ENCODE assay signal across 37 cellular contexts in the genomic region with DNA sequence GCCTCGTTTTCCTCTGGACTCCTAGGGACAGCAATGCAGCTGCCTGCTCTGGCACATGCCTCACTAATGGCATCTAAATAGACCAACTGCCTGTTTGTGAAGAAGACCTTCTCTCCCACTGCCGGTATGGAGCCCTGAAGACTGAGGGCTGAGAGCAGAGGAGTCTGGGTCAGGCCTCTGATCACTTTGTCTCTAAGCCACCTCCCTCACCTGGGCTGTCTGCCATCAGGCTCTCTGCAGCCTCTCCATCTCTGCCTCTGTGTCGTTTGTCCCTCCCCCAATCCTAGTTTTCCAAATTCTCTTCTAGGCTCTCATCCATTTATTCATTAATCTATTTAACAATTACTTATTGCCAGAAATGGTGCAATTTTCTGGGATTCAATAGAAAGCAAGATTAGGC. TPM values are rescaled to one million over a fixed set of nuclear protein-coding genes. Genes with fewer than 3 reads are reported as not detected.
"Had no signal": no experiment of that assay in that cellular context is flagged by ENCODE, and none has a peak within 500 bp of the region (broad histone marks: within the 10 kb centered on the region; RNA-seq: fewer than 3 reads in every experiment).

No MANE protein-coding gene starts in this region.

- H3K27me3 ChIP-seq: adrenal gland, ascending aorta, body of pancreas, brain microvascular endothelial cell, breast epithelium, cardiac muscle cell had no signal

- H3K4me3 ChIP-seq: adrenal gland, ascending aorta, body of pancreas, breast epithelium, cardiac muscle cell had no signal

- H3K27ac ChIP-seq: adrenal gland, ascending aorta, body of pancreas, brain microvascular endothelial cell, breast epithelium, cardiac muscle cell had no signal

- DNase-seq: activated effector memory CD4-positive, alpha-beta T cell treated with anti-CD3 and anti-CD28 coated beads, Interleukin-2, amount 50 U/mL, for 16 hours; activated effector memory CD4-positive, alpha-beta T cell treated with Interleukin-2 at 50 U/mL for 16 hours; activated gamma-delta T cell; activated gamma-delta T cell treated with Interleukin-2 at 50 U/mL for 16 hours; activated naive CD4-positive, alpha-beta T cell; activated naive CD4-positive, alpha-beta T cell treated with anti-CD3 and anti-CD28 coated beads for 36 hours; activated naive CD4-positive, alpha-beta T cell treated with anti-CD3 and anti-CD28 coated beads, Interleukin-2, amount 10 ng/mL, durations not matched to agents 7 days and 5 days; activated naive CD4-positive, alpha-beta T cell treated with anti-CD3 and anti-CD28 coated beads, Interleukin-2, amount 50 U/mL, for 16 hours; activated naive CD4-positive, alpha-beta T cell treated with Interleukin-2 at 50 U/mL for 16 hours; activated naive CD8-positive, alpha-beta T cell treated with anti-CD3 and anti-CD28 coated beads for 36 hours; activated naive CD8-positive, alpha-beta T cell treated with anti-CD3 and anti-CD28 coated beads, Interleukin-2, amount 10 ng/mL, durations not matched to agents 7 days and 5 days; activated naive CD8-positive, alpha-beta T cell treated with anti-CD3 and anti-CD28 coated beads, Interleukin-2, amount 50 U/mL, for 24 hours; activated T-cell treated with anti-CD3 and anti-CD28 coated beads, Interleukin-2, amount 50 U/mL, for 1 hour; activated T-cell treated with anti-CD3 and anti-CD28 coated beads, Interleukin-2, amount 50 U/mL, for 24 hours; activated T-cell treated with anti-CD3 and anti-CD28 coated beads, Interleukin-2, amount 50 U/mL, for 4 hours; activated T-cell treated with anti-CD3 and anti-CD28 coated beads, Interleukin-2, amount 50 U/mL, for 48 hours; activated T-cell treated with anti-CD3 and anti-CD28 coated beads, Interleukin-2, amount 50 U/mL, for 72 hours; adrenal gland; amniotic stem cell; amygdala; anterior cingulate cortex; aorta; body of pancreas; brain microvascular endothelial cell; caudate nucleus; central memory CD4-positive, alpha-beta T cell; cerebellar nuclear complex had no signal

- ATAC-seq: activated naive CD4-positive, alpha-beta T cell treated with anti-CD3 and anti-CD28 coated beads, Interleukin-2, amount 50 U/mL, for 72 hours; activated naive CD8-positive, alpha-beta T cell treated with anti-CD3 and anti-CD28 coated beads, Interleukin-2, amount 50 U/mL, for 24 hours; activated T-cell treated with anti-CD3 and anti-CD28 coated beads, Interleukin-2, amount 50 U/mL, for 4 hours; activated T-cell treated with anti-CD3 and anti-CD28 coated beads, Interleukin-2, amount 50 U/mL, for 72 hours; activated T-helper 17 cell treated with anti-CD3 and anti-CD28 coated beads, Interleukin-2, amount 50 U/mL, for 72 hours; body of pancreas had no signal

- H3K36me3 ChIP-seq: adrenal gland, ascending aorta, brain microvascular endothelial cell, breast epithelium, cardiac muscle cell had no signal

- H3K4me1 ChIP-seq: adrenal gland, ascending aorta, body of pancreas, breast epithelium had no signal

- H3K9me3 ChIP-seq: adrenal gland, ascending aorta had no signal

RNA-seq across cellular contexts. Expression of a gene that starts 15.2 kb away (rescaled TPM):
- total RNA-seq: activated naive CD4-positive, alpha-beta T cell treated with anti-CD3 and anti-CD28 coated beads for 36 hours; activated naive CD4-positive, alpha-beta T cell treated with anti-CD3 and anti-CD28 coated beads, Interleukin-2, amount 50 U/mL, for 72 hours; activated naive CD8-positive, alpha-beta T cell treated with anti-CD3 and anti-CD28 coated beads for 36 hours; activated naive CD8-positive, alpha-beta T cell treated with anti-CD3 and anti-CD28 coated beads, Interleukin-2, amount 10 ng/mL, durations not matched to agents 7 days and 5 days; activated T-cell treated with anti-CD3 and anti-CD28 coated beads, Interleukin-2, amount 50 U/mL, for 72 hours; activated T-helper 1 cell treated with anti-CD3 and anti-CD28 coated beads, Interleukin-12 subunit alpha, Interleukin-12 subunit beta, Interleukin-2, Interleukin-4 antibody, amounts not matched to agents 30 ng/mL and 10 ng/mL and 1 ng/mL, durations not matched to agents 14 hours and 24 hours and 36 hours; activated T-helper 2 cell treated with anti-CD3 and anti-CD28 coated beads, Interferon-gamma antibody, Interleukin-2, Interleukin-4, amounts not matched to agents 10 μg/mL and 5 μg/mL and 100 μg/mL, durations not matched to agents 14 hours and 24 hours and 36 hours; ascending aorta; astrocyte; breast epithelium; bronchial epithelial cell; cardiac muscle cell; chondrocyte had no signal

RNA-seq across cellular contexts. Expression of a gene that starts 35.3 kb away (rescaled TPM):
- total RNA-seq: activated naive CD4-positive, alpha-beta T cell treated with anti-CD3 and anti-CD28 coated beads for 36 hours; activated naive CD4-positive, alpha-beta T cell treated with anti-CD3 and anti-CD28 coated beads, Interleukin-2, amount 50 U/mL, for 72 hours; activated naive CD8-positive, alpha-beta T cell treated with anti-CD3 and anti-CD28 coated beads for 36 hours; activated naive CD8-positive, alpha-beta T cell treated with anti-CD3 and anti-CD28 coated beads, Interleukin-2, amount 10 ng/mL, durations not matched to agents 7 days and 5 days; activated T-cell treated with anti-CD3 and anti-CD28 coated beads, Interleukin-2, amount 50 U/mL, for 72 hours; activated T-helper 1 cell treated with anti-CD3 and anti-CD28 coated beads, Interleukin-12 subunit alpha, Interleukin-12 subunit beta, Interleukin-2, Interleukin-4 antibody, amounts not matched to agents 30 ng/mL and 10 ng/mL and 1 ng/mL, durations not matched to agents 14 hours and 24 hours and 36 hours; activated T-helper 17 cell treated with anti-CD3 and anti-CD28 coated beads, Interleukin-2, amount 50 U/mL, for 72 hours; activated T-helper 2 cell treated with anti-CD3 and anti-CD28 coated beads, Interferon-gamma antibody, Interleukin-2, Interleukin-4, amounts not matched to agents 10 μg/mL and 5 μg/mL and 100 μg/mL, durations not matched to agents 14 hours and 24 hours and 36 hours; ascending aorta; astrocyte; bronchial epithelial cell; chondrocyte had no signal
